ENCODE assay signal across 1 cellular context in the genomic region with DNA sequence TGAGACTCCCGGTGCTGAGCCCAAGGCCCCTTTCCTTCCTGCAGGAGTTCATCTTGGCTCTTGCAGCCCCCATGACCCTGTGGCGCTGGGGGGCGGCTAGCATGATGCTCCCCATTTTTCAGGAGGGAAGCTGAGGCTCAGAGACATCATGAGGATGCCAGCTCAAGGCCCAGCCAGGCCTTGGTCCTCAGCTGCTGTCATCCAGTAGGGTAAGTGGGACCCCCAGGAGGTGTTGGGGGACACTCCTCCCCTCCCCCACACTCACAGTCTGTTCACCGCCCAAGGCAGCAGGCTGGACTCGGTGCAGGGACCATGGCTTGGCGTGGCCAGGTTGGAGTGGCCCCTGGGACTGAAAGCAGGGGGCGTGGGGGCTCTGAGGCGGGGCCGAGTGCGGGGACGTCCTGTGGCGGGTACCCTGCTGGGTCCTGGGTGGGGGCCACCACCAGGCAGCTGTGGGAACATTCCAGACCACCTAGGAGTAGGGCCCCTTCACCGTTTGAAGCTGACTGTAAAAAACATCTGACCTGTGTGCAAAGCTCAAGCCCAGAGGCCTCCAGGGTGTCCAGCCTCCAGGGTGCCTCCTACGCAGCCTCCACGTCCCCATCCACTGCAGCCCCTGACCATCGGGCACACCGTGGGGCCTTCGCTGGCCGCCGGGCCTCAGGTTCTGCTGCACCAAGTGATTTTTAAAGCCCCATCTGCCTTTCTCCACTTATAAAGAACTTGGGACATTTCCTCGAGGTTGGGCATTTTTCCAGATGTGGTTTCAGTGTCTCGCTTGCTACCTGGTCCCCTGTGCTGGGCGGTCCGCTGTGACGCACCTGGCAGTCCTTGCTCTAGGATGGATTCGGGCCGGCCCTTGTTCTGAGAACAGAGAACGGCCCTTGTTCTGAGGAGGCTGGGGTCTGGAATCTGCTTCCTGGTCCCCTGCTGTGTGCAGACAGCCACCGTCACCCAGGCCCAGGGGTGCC.
TF ChIP-seq lines count a peak whose summit lies in the region.

No MANE protein-coding gene starts in this region.

TF ChIP-seq in H1, 55 proteins besides CTCF, POLR2A, EP300 and RAD21:
- TF ChIP-seq POLR2AphosphoS5 (IDR thresholded peaks at IDR 0.05; ENCODE audit: low read depth, low read length) (no peak), NRF1 (IDR thresholded peaks at IDR 0.05; ENCODE audit: low read depth, low read length) (no peak), SUZ12 (IDR thresholded peaks at IDR 0.05; ENCODE audit: low read length) (no peak), ZNF274 (IDR thresholded peaks at IDR 0.05; ENCODE audit: borderline replicate concordance, extremely low read depth, low read length) (no peak), GABPA (IDR thresholded peaks at IDR 0.05; ENCODE audit: borderline replicate concordance, insufficient read depth, low read length) (no peak), KDM4A (IDR thresholded peaks at IDR 0.05; ENCODE audit: low read depth, low read length, severe bottlenecking) (no peak), MAFK (IDR thresholded peaks at IDR 0.05; ENCODE audit: low read depth, low read length) (no peak), HDAC6 (IDR thresholded peaks at IDR 0.05; ENCODE audit: low read depth, low read length) (no peak), SAP30 (IDR thresholded peaks at IDR 0.05; ENCODE audit: insufficient read depth, insufficient replicate concordance, low read length) (no peak), BACH1 (IDR thresholded peaks at IDR 0.05; ENCODE audit: low read length) (no peak), RFX5 (IDR thresholded peaks at IDR 0.05; ENCODE audit: borderline replicate concordance, low read depth, low read length) (no peak), RBBP5 (IDR thresholded peaks at IDR 0.05; ENCODE audit: borderline replicate concordance, low read depth, low read length) (no peak), JUND (IDR thresholded peaks at IDR 0.05; ENCODE audit: low read length) (no peak), CBX5 (IDR thresholded peaks at IDR 0.05; ENCODE audit: low read depth, low read length) (no peak), CBX8 (IDR thresholded peaks at IDR 0.05; ENCODE audit: borderline replicate concordance, low read depth, low read length) (no peak)
- TF ChIP-seq, protein P1, sequence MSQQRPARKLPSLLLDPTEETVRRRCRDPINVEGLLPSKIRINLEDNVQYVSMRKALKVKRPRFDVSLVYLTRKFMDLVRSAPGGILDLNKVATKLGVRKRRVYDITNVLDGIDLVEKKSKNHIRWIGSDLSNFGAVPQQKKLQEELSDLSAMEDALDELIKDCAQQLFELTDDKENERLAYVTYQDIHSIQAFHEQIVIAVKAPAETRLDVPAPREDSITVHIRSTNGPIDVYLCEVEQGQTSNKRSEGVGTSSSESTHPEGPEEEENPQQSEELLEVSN (IDR thresholded peaks at IDR 0.05): no peak
